31 cellular contexts compared by ENCODE assay signal in the genomic region with DNA sequence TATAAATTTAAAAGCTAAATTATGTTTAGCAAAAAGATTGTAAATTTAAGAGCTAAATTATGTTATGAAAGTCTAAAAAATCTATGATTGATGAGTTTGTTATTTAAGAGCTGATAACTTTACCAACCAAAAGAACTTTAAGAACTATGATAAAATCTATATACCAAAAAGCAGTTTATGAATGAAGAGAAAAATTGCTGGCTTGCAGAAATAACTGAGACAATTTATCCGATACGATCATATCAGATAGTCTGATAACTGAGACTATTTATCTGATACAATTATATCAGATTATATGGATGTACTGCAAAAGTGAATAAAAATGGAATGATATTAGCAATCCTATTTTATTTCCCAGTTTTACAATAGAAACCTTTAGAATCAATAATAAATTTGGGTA.
"Had no signal": no experiment of that assay in that cellular context is flagged by ENCODE, and none has a peak within 500 bp of the region (broad histone marks: within the 10 kb centered on the region; RNA-seq: fewer than 3 reads in every experiment).

No MANE protein-coding gene starts in this region.

- DNase-seq: natural killer cell; occipital lobe; ovary; posterior cingulate gyrus; psoas muscle; right cardiac atrium; spleen; stimulated activated CD4-positive, alpha-beta T cell treated with anti-CD3 and anti-CD28 coated beads, Interleukin-12 subunit alpha, Interleukin-12 subunit beta, amount 100 ng/mL, for 4 hours; stimulated activated CD4-positive, alpha-beta T cell treated with anti-CD3 and anti-CD28 coated beads, Interleukin-1b, Interleukin-23, amount 100 ng/mL, for 48 hours; stimulated activated CD4-positive, alpha-beta T cell treated with anti-CD3 and anti-CD28 coated beads, Interleukin-4, amount 100 ng/mL, for 1 hour; stimulated activated CD4-positive, alpha-beta T cell treated with anti-CD3 and anti-CD28 coated beads, Interleukin-4, amount 100 ng/mL, for 4 hours; stimulated activated CD8-positive, alpha-beta memory T cell treated with anti-CD3 and anti-CD28 coated beads, Interleukin-4, amount 100 ng/mL, for 48 hours; stimulated activated naive CD4-positive, alpha-beta T cell; stimulated activated naive CD8-positive, alpha-beta T cell treated with anti-CD3 and anti-CD28 coated beads, Interleukin-15, amount 100 ng/mL, for 72 hours; stimulated activated naive CD8-positive, alpha-beta T cell treated with anti-CD3 and anti-CD28 coated beads, Interleukin-15, Interleukin-2, amounts not matched to agents 100 U/mL and 50 U/mL, for 24 hours; substantia nigra; testis; tibial artery; transverse colon; upper lobe of right lung; uterus had no signal

- H3K9me3 ChIP-seq: ovary, psoas muscle, spleen, suprapubic skin, testis, tibial artery, transverse colon, upper lobe of right lung, uterus had no signal

- H3K36me3 Mint-ChIP-seq: natural killer cell; neural progenitor cell; stimulated activated memory B cell treated with anti-CD40 and anti-IgM and Interleukin-4, amounts not matched to agents 10 μg/mL and 1 μg/mL and 100 μg/mL, for 72 hours; type B pancreatic cell had no signal

- H3K4me2 ChIP-seq: neural progenitor cell, smooth muscle cell had no signal

- H3K4me1 ChIP-seq: neural progenitor cell, parathyroid adenoma, psoas muscle, spleen, suprapubic skin, testis, tibial artery, transverse colon, upper lobe of right lung, uterus had no signal

- H3K27me3 Mint-ChIP-seq: progenitor cell of endocrine pancreas; stimulated activated memory B cell treated with anti-CD40 and anti-IgM and Interleukin-4, amounts not matched to agents 10 μg/mL and 1 μg/mL and 100 μg/mL, for 72 hours; stimulated activated naive CD8-positive, alpha-beta T cell treated with anti-CD3 and anti-CD28 coated beads, Interleukin-15, amount 100 ng/mL, for 72 hours; type B pancreatic cell had no signal

- ATAC-seq: natural killer cell; psoas muscle; right cardiac atrium; sciatic nerve; stimulated activated memory B cell treated with anti-CD40 and anti-IgM and Interleukin-4, amounts not matched to agents 10 μg/mL and 1 μg/mL and 100 μg/mL, for 72 hours; stimulated activated naive CD8-positive, alpha-beta T cell treated with anti-CD3 and anti-CD28 coated beads, Interleukin-15, amount 100 ng/mL, for 72 hours; stimulated activated naive CD8-positive, alpha-beta T cell treated with anti-CD3 and anti-CD28 coated beads, Interleukin-15, Interleukin-2, amounts not matched to agents 100 U/mL and 50 U/mL, for 24 hours; upper lobe of right lung had no signal

- H3K9ac ChIP-seq: neural progenitor cell, parathyroid adenoma had no signal

- H3K4me3 ChIP-seq: neural progenitor cell, ovary, psoas muscle, skin epidermis, smooth muscle cell, spleen, suprapubic skin, testis, tibial artery, transverse colon, upper lobe of right lung, uterus had no signal

- H3K4me3 Mint-ChIP-seq: natural killer cell; nephron; neural progenitor cell; stimulated activated memory B cell treated with anti-CD40 and anti-IgM and Interleukin-4, amounts not matched to agents 10 μg/mL and 1 μg/mL and 100 μg/mL, for 72 hours; stimulated activated naive CD8-positive, alpha-beta T cell treated with anti-CD3 and anti-CD28 coated beads, Interleukin-15, amount 100 ng/mL, for 72 hours; type B pancreatic cell had no signal

- H3K9me3 Mint-ChIP-seq: natural killer cell; neural progenitor cell; stimulated activated memory B cell treated with anti-CD40 and anti-IgM and Interleukin-4, amounts not matched to agents 10 μg/mL and 1 μg/mL and 100 μg/mL, for 72 hours; stimulated activated naive CD8-positive, alpha-beta T cell treated with anti-CD3 and anti-CD28 coated beads, Interleukin-15, amount 100 ng/mL, for 72 hours; type B pancreatic cell had no signal

- H3K27ac Mint-ChIP-seq: natural killer cell; nephron; neural progenitor cell; progenitor cell of endocrine pancreas; stimulated activated memory B cell treated with anti-CD40 and anti-IgM and Interleukin-4, amounts not matched to agents 10 μg/mL and 1 μg/mL and 100 μg/mL, for 72 hours; stimulated activated naive CD8-positive, alpha-beta T cell treated with anti-CD3 and anti-CD28 coated beads, Interleukin-15, amount 100 ng/mL, for 72 hours; type B pancreatic cell had no signal

- H3K36me3 ChIP-seq: neural progenitor cell, ovary, spleen, suprapubic skin, tibial artery, transverse colon, upper lobe of right lung, uterus had no signal

- H3K4me1 Mint-ChIP-seq: natural killer cell; nephron; neural progenitor cell; stimulated activated memory B cell treated with anti-CD40 and anti-IgM and Interleukin-4, amounts not matched to agents 10 μg/mL and 1 μg/mL and 100 μg/mL, for 72 hours; stimulated activated naive CD8-positive, alpha-beta T cell treated with anti-CD3 and anti-CD28 coated beads, Interleukin-15, amount 100 ng/mL, for 72 hours had no signal

- H3K27ac ChIP-seq: neural progenitor cell, ovary, parathyroid adenoma, psoas muscle, skin epidermis, spleen, suprapubic skin, testis, tibial artery, transverse colon, upper lobe of right lung, uterus had no signal
